8 cellular contexts compared by ENCODE assay signal in genomic region chr2:218671077-218671653, GRCh38. TPM values are rescaled to one million over a fixed set of nuclear protein-coding genes. Genes with fewer than 3 reads are reported as not detected.
DNase-seq lines count a peak whose midpoint lies in the region; ATAC-seq, FAIRE-seq and TF ChIP-seq lines count a peak whose summit lies in the region.

No MANE protein-coding gene starts in this region.

- peak overlapping the region; percentile 74 to 89 (median 83) for H3K9ac ChIP-seq in BLaER1 treated with 17β-estradiol and CSF1 and Interleukin-3, amounts not matched to agents 10 nM and 100 nM

- H3K36me3 ChIP-seq in BLaER1 treated with 17β-estradiol and CSF1 and Interleukin-3, amounts not matched to agents 10 nM and 100 nM: peaks cover 19 to 47% (median 31%) of the 10 kb centered on the region in 11 experiments
- H3K36me3 ChIP-seq in kidney epithelial cell (ENCODE audit: control insufficient read depth, insufficient read depth, low read length) (no peaks in the 10 kb centered on the region), thoracic aorta (peaks cover 22% of the 10 kb centered on the region)

- H3K4me2 ChIP-seq in BLaER1 treated with 17β-estradiol and CSF1 and Interleukin-3, amounts not matched to agents 10 nM and 100 nM: peak overlapping the region; percentile 77 to 96 (median 91)

- DNase-seq in activated naive CD4-positive, alpha-beta T cell treated with anti-CD3 and anti-CD28 coated beads, Interleukin-2, amount 50 U/mL, for 72 hours (ENCODE audit: low spot score in 2 of 2): peak in 1 of 2 donors; percentile 31
- DNase-seq in kidney epithelial cell (ENCODE audit: low read depth): no peak
- no peak for DNase-seq in thoracic aorta (ENCODE audit: low spot score)
- DNase-seq in urothelium cell line (ENCODE audit: low spot score): no peak
- no peak for DNase-seq in DMS153 treated with DMSO at 0.1 percent for 48 hours (lab: John Stamatoyannopoulos, UW; ENCODE audit: unreplicated experiment)

- no peak for FAIRE-seq in urothelium cell line (lab: Jason Lieb, UNC)

- ATAC-seq in HG02943 (IDR thresholded peaks at IDR 0.05; ENCODE audit: low read depth, unreplicated experiment) (peak; percentile 11), thoracic aorta (ENCODE audit: insufficient number of reproducible peaks, low FRiP score, low read depth) (no peak), GM21529 (IDR thresholded peaks at IDR 0.05; ENCODE audit: unreplicated experiment) (no peak)
- ATAC-seq in activated naive CD4-positive, alpha-beta T cell treated with anti-CD3 and anti-CD28 coated beads, Interleukin-2, amount 50 U/mL, for 72 hours: peak in 1 of 2 donors; percentile 1

- no peaks in the 10 kb centered on the region for H3K9me3 Mint-ChIP-seq in activated naive CD4-positive, alpha-beta T cell treated with anti-CD3 and anti-CD28 coated beads, Interleukin-2, amount 50 U/mL, for 72 hours

- peak overlapping the region; percentile 71 to 85 (median 82); a peak in 21 of 22 replicates for H3K27ac ChIP-seq in BLaER1 treated with 17β-estradiol and CSF1 and Interleukin-3, amounts not matched to agents 10 nM and 100 nM
- H3K27ac ChIP-seq in thoracic aorta: peak overlapping the region; percentile 82 to 88

- H4K20me1 ChIP-seq in BLaER1 treated with 17β-estradiol and CSF1 and Interleukin-3, amounts not matched to agents 10 nM and 100 nM: peaks cover 0 to 15% (median 0%) of the 10 kb centered on the region in 11 experiments; a peak in 5 of 22 replicates

- H3K4me3 ChIP-seq in BLaER1 treated with 17β-estradiol and CSF1 and Interleukin-3, amounts not matched to agents 10 nM and 100 nM: peak overlapping the region; percentile 75 to 93 (median 85)
- H3K4me3 ChIP-seq in kidney epithelial cell (ENCODE audit: low read depth, low read length) (peak overlapping the region; percentile 92), thoracic aorta (peak overlapping the region; percentile 95)

- no peaks in the 10 kb centered on the region for H3K9me3 ChIP-seq in BLaER1 treated with 17β-estradiol and CSF1 and Interleukin-3, amounts not matched to agents 10 nM and 100 nM (replicated peaks in 1 of 11)
- H3K9me3 ChIP-seq in thoracic aorta: no peaks in the 10 kb centered on the region

- peaks cover 17 to 27% (median 20%) of the 10 kb centered on the region in 10 experiments for H3K4me1 ChIP-seq in BLaER1 treated with 17β-estradiol and CSF1 and Interleukin-3, amounts not matched to agents 10 nM and 100 nM
- H3K4me1 ChIP-seq in thoracic aorta (ENCODE audit: control insufficient read depth in 1 of 2, low read depth in 2 of 2): peaks cover 12 to 18% of the 10 kb centered on the region in 2 donors

- H3K36me3 Mint-ChIP-seq in activated naive CD4-positive, alpha-beta T cell treated with anti-CD3 and anti-CD28 coated beads, Interleukin-2, amount 50 U/mL, for 72 hours: peaks cover 11 to 16% of the 10 kb centered on the region in 2 donors

- H3K27ac Mint-ChIP-seq in activated naive CD4-positive, alpha-beta T cell treated with anti-CD3 and anti-CD28 coated beads, Interleukin-2, amount 50 U/mL, for 72 hours: peak overlapping the region; percentile 95 to 99

- TF ChIP-seq CTCF in kidney epithelial cell (IDR thresholded peaks at IDR 0.05; ENCODE audit: insufficient read depth, low read length, poor library complexity, severe bottlenecking) (no peak), thoracic aorta (IDR thresholded peaks at IDR 0.05) (no peak)

- no peaks in the 10 kb centered on the region for H3K27me3 ChIP-seq in BLaER1 treated with 17β-estradiol and CSF1 and Interleukin-3, amounts not matched to agents 10 nM and 100 nM
- no peaks in the 10 kb centered on the region for H3K27me3 ChIP-seq in kidney epithelial cell (ENCODE audit: control insufficient read depth, insufficient read depth, low read length)
- no peaks in the 10 kb centered on the region for H3K27me3 ChIP-seq in thoracic aorta (replicated peaks; ENCODE audit: insufficient read depth)

RNA-seq across cellular contexts. Expression of gene RNF25, which starts 0.6 kb away (rescaled TPM):
- total RNA-seq in activated naive CD4-positive, alpha-beta T cell treated with anti-CD3 and anti-CD28 coated beads, Interleukin-2, amount 50 U/mL, for 72 hours: 10 to 100 TPM; 12.3 to 22.9 TPM
- total RNA-seq in kidney epithelial cell (27.3 and 31.6 TPM in 2 replicates), thoracic aorta (10 to 100 TPM; 19.0 to 30.3 TPM)

RNA-seq across cellular contexts. Expression of gene STK36, which starts 0.7 kb away (rescaled TPM):
- 10 to 100 TPM; 16.5 to 22.5 TPM for total RNA-seq in activated naive CD4-positive, alpha-beta T cell treated with anti-CD3 and anti-CD28 coated beads, Interleukin-2, amount 50 U/mL, for 72 hours
- 30.0 and 49.3 TPM in 2 replicates for total RNA-seq in kidney epithelial cell
- total RNA-seq in thoracic aorta: 10 to 100 TPM; 26.0 to 55.4 TPM

RNA-seq across cellular contexts. Expression of gene BCS1L, which starts 11.7 kb away (rescaled TPM):
- total RNA-seq in activated naive CD4-positive, alpha-beta T cell treated with anti-CD3 and anti-CD28 coated beads, Interleukin-2, amount 50 U/mL, for 72 hours: 10 to 100 TPM; 15.8 to 71.9 TPM
- total RNA-seq in kidney epithelial cell (36.2 and 36.4 TPM in 2 replicates), thoracic aorta (10 to 100 TPM; 30.2 to 40.1 TPM)

RNA-seq across cellular contexts. Expression of gene ZNF142, which starts 11.7 kb away (rescaled TPM):
- total RNA-seq in activated naive CD4-positive, alpha-beta T cell treated with anti-CD3 and anti-CD28 coated beads, Interleukin-2, amount 50 U/mL, for 72 hours: 10 to 100 TPM; 24.8 to 34.6 TPM
- total RNA-seq in kidney epithelial cell: 22.6 and 49.0 TPM in 2 replicates
- 10 to 100 TPM; 27.9 to 47.9 TPM for total RNA-seq in thoracic aorta

RNA-seq across cellular contexts. Expression of gene TTLL4, which starts 39.5 kb away (rescaled TPM):
- total RNA-seq in activated naive CD4-positive, alpha-beta T cell treated with anti-CD3 and anti-CD28 coated beads, Interleukin-2, amount 50 U/mL, for 72 hours: 10 to 100 TPM; 28.2 to 42.2 TPM
- 17.3 and 27.5 TPM in 2 replicates for total RNA-seq in kidney epithelial cell
- 10 to 100 TPM; 10.8 to 24.1 TPM for total RNA-seq in thoracic aorta
